Comparison of ENCODE assay signal across 8 cellular contexts in the genomic region with DNA sequence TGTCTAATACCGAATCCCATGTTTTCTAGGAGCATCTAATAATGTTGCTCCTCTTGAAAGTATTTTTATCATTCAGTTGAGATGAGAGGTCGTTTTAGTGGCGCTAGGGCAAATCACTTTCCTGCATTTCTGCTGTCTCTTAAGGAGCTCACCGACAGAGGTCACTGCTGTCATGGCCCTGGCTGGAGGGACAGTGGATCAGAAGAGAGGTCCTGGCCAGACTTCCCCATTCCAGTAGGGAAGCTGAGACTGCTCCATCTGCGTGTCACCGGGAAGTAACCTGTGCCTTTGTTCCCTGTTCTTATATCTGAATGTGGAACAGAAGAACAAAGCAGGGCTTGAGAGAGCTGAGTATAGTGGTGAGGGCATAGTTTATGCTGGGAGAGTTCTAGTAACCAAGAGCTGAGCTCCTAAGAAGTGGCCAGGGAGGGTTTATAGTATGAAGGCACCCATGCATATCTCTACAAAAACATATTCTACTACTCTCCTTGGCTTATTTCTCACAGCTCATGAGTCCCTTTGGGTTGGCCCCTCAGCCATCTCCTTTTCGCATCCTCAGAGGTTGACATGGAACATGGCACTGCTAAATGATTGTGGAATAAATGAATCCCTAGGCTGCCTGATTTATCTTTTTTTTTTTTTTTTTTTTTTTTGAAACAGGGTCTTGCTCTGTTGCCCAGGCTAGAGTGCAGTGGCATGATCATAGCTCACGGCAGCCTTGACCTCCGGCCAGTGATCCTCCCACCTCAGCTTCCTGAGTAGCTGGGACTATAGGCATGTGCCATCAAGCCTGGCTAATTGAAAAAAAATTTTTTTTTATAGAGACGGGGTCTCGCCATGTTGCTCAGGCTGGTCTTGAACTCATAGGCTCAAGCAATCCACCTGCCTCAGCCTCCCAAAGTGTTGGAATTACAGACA. TPM values are rescaled to one million over a fixed set of nuclear protein-coding genes. Genes with fewer than 3 reads are reported as not detected.
A peak's percentile ranks its signal among the peaks of the same experiment; 100 is the strongest.
DNase-seq lines count a peak whose midpoint lies in the region; ATAC-seq, FAIRE-seq and TF ChIP-seq lines count a peak whose summit lies in the region.

No MANE protein-coding gene starts in this region.

- H3K9me3 ChIP-seq in astrocyte (ENCODE audit: insufficient read depth, low read depth, low read length) (no peaks in the 10 kb centered on the region), prostate gland (no peaks in the 10 kb centered on the region), MG63 (no peaks in the 10 kb centered on the region)

- H3K4me1 Mint-ChIP-seq in astrocyte (ENCODE audit: low read depth, unreplicated experiment): peaks cover 23% of the 10 kb centered on the region

- TF ChIP-seq CTCF in astrocyte (IDR thresholded peaks at IDR 0.05; ENCODE audit: insufficient read depth, low read depth, low read length): no peak
- peak in 2 of 4 experiments; percentile 35 to 36 for TF ChIP-seq CTCF in prostate gland (IDR thresholded peaks at IDR 0.05)
- TF ChIP-seq CTCF in GM13976 (IDR thresholded peaks at IDR 0.05; ENCODE audit: borderline replicate concordance, control extremely low read depth, extremely low read depth, insufficient read depth, missing control alignments): no peak

- intact Hi-C loops in left ventricle myocardium superior (cut with micrococcal nuclease): no loop called here
- intact Hi-C loops in prostate gland (cut with DNase I): no loop called here

- H3K79me2 ChIP-seq in astrocyte (ENCODE audit: insufficient read depth, low read length): peaks cover 86% of the 10 kb centered on the region

- no peak overlapping the region for H3K4me2 ChIP-seq in astrocyte (ENCODE audit: low read length)

- FAIRE-seq in astrocyte (lab: Jason Lieb, UNC): no peak

- peak overlapping the region; percentile 43 for H3K27ac Mint-ChIP-seq in astrocyte (ENCODE audit: unreplicated experiment)

- ATAC-seq in left ventricle myocardium superior: peak; percentile 91

- H3K27ac ChIP-seq in astrocyte (ENCODE audit: low read depth, low read length) (no peak overlapping the region), prostate gland (peak overlapping the region; percentile 78 to 85)

- DNase-seq in GM03348 (ENCODE audit: low spot score) (peak; percentile 38), astrocyte (ENCODE audit: low read depth) (no peak), left ventricle myocardium superior (peak; percentile 74), prostate gland (ENCODE audit: low spot score) (no peak), GM13976 (ENCODE audit: low spot score) (no peak), MG63 (no peak), NCI-H2029 treated with DMSO at 0.1 percent for 48 hours (lab: John Stamatoyannopoulos, UW) (no peak), SIG-M5 (lab: John Stamatoyannopoulos, UW) (no peak)

- peaks cover 82% of the 10 kb centered on the region for H4K20me1 ChIP-seq in astrocyte (ENCODE audit: insufficient read depth, low read length)

- no peaks in the 10 kb centered on the region for H3K27me3 Mint-ChIP-seq in astrocyte (ENCODE audit: low read depth, unreplicated experiment)

- WGBS in prostate gland: 82% methylated on average over 11 of the region's 11 CpGs

- no peaks in the 10 kb centered on the region for H3K36me3 Mint-ChIP-seq in astrocyte (ENCODE audit: low read depth, unreplicated experiment)

- no peak overlapping the region for H2AFZ ChIP-seq in astrocyte (ENCODE audit: low read depth, low read length)

- H3K4me3 Mint-ChIP-seq in astrocyte (ENCODE audit: unreplicated experiment): no peak overlapping the region

- no peaks in the 10 kb centered on the region for H3K4me1 ChIP-seq in astrocyte (ENCODE audit: insufficient read depth, low read length)
- H3K4me1 ChIP-seq in prostate gland (replicated peaks): peaks cover 12% of the 10 kb centered on the region

- H3K27me3 ChIP-seq in astrocyte (ENCODE audit: insufficient read depth, low read length) (no peaks in the 10 kb centered on the region), prostate gland (replicated peaks; ENCODE audit: insufficient read depth) (no peaks in the 10 kb centered on the region), MG63 (no peaks in the 10 kb centered on the region)

- TF ChIP-seq POLR2A in prostate gland (IDR thresholded peaks at IDR 0.05): no peak

- no peaks in the 10 kb centered on the region for H3K9me3 Mint-ChIP-seq in astrocyte (ENCODE audit: unreplicated experiment)

- H3K36me3 ChIP-seq in astrocyte (ENCODE audit: insufficient read depth, low read length): no peaks in the 10 kb centered on the region
- no peaks in the 10 kb centered on the region for H3K36me3 ChIP-seq in prostate gland
- no peaks in the 10 kb centered on the region; the same call in none of the 2 replicates for H3K36me3 ChIP-seq in MG63

- no peak overlapping the region for H3K9ac ChIP-seq in astrocyte (ENCODE audit: low read length)

- H3K4me3 ChIP-seq in astrocyte (ENCODE audit: insufficient read depth, low read depth, low read length): no peak overlapping the region
- H3K4me3 ChIP-seq in prostate gland: no peak overlapping the region
- H3K4me3 ChIP-seq in MG63: no peak overlapping the region

- in situ Hi-C loops in GM13976 (cut with MboI; ENCODE audit: low sequenced_read_pairs, unreplicated experiment): no loop called here

RNA-seq across cellular contexts. Expression of a gene that starts 27.2 kb away (rescaled TPM):
- 309 and 327 TPM in 2 replicates for total RNA-seq in astrocyte
- 153 TPM for total RNA-seq in left ventricle myocardium superior
- total RNA-seq in prostate gland: 100 to 1,000 TPM; 171 to 232 TPM
- total RNA-seq in MG63 (2014; rRNA removed; shearing (Covaris generic); ENCODE audit: low replicate concordance): 296 and 325 TPM in 2 replicates

RNA-seq across cellular contexts. Expression of a gene that starts 45.3 kb away (rescaled TPM):
- total RNA-seq in astrocyte: 10.0 and 10.1 TPM in 2 replicates
- 28.3 TPM for total RNA-seq in left ventricle myocardium superior
- total RNA-seq in prostate gland: 10 to 100 TPM; 21.5 to 52.3 TPM
- 4.3 and 9.2 TPM in 2 replicates for total RNA-seq in MG63 (2014; rRNA removed; shearing (Covaris generic); ENCODE audit: low replicate concordance)

RNA-seq across cellular contexts. Expression of a gene that starts 51.6 kb away (rescaled TPM):
- 50.6 and 54.3 TPM in 2 replicates for total RNA-seq in astrocyte
- 22.3 TPM for total RNA-seq in left ventricle myocardium superior
- total RNA-seq in prostate gland: 10 to 100 TPM; 20.4 to 47.6 TPM
- total RNA-seq in MG63 (2014; rRNA removed; shearing (Covaris generic); ENCODE audit: low replicate concordance): 132 and 142 TPM in 2 replicates

Comparison
In these comparisons a context has a peak if more than half of its experiments do, and no peak if none do; other contexts are left out.
1. DNase-seq: peak in GM03348 (single experiment) and left ventricle myocardium superior (single experiment); none in astrocyte (single experiment), prostate gland (single experiment), GM13976 (single experiment), MG63 (single experiment), NCI-H2029 treated with DMSO at 0.1 percent for 48 hours (single experiment) and SIG-M5 (single experiment).